Comparison of ENCODE assay signal across 9 cellular contexts in genomic region chr4:100716416-100716815, GRCh38.
"Had no signal": no experiment of that assay in that cellular context is flagged by ENCODE, and none has a peak within 500 bp of the region (broad histone marks: within the 10 kb centered on the region; RNA-seq: fewer than 3 reads in every experiment).

No MANE protein-coding gene starts in this region.

- ATAC-seq: HCT116, HepG2 had no signal

- H3K9me3 ChIP-seq: HAP-1 had no signal

- H3K4me3 ChIP-seq: GM23248, HAP-1 had no signal

- H3K9ac ChIP-seq: GM23248 had no signal

- H3K27ac ChIP-seq: GM23248, HL-60 had no signal

- DNase-seq: GM23248, GOT3, H7, HFFc6, KG1 had no signal

- H3K36me3 ChIP-seq: HAP-1 had no signal

- H2AFZ ChIP-seq: GM23248 had no signal

- H3K4me1 ChIP-seq: HAP-1 had no signal
